In genomic region chr18:58615150-58616132, GRCh38 we compare ENCODE assay signal across 7 cellular contexts. TPM values are rescaled to one million over a fixed set of nuclear protein-coding genes. Genes with fewer than 3 reads are reported as not detected.
DNase-seq lines count a peak whose midpoint lies in the region; ATAC-seq lines count a peak whose summit lies in the region.

No MANE protein-coding gene starts in this region.

- no peak overlapping the region for H2AK5ac ChIP-seq in trophoblast cell (ENCODE audit: low read length)

- peaks cover 1% of the 10 kb centered on the region for H3K9me3 ChIP-seq in trophoblast cell (ENCODE audit: insufficient read depth, low read depth, low read length)

- H2AFZ ChIP-seq in trophoblast cell (ENCODE audit: insufficient read depth, low read length, poor library complexity), result no peak overlapping the region

- peak overlapping the region; percentile 18 for H2BK12ac ChIP-seq in trophoblast cell (ENCODE audit: low read length)

- no peak overlapping the region for H2BK5ac ChIP-seq in trophoblast cell (ENCODE audit: low read depth, low read length, poor library complexity)

- peaks cover 12 to 19% of the 10 kb centered on the region in 2 experiments for H3K4me1 ChIP-seq in trophoblast cell (ENCODE audit: control insufficient read depth in 1 of 2, insufficient read depth in 2 of 2, low read length in 2 of 2)

- ATAC-seq in GM19438 (IDR thresholded peaks at IDR 0.05; ENCODE audit: low read depth, unreplicated experiment) (peak; percentile 73), HG03135 (IDR thresholded peaks at IDR 0.05; ENCODE audit: unreplicated experiment) (peak; percentile 75)

- DNase-seq in activated CD8-positive, alpha-beta memory T cell treated with anti-CD3 and anti-CD28 coated beads for 24 hours, result peak; percentile 70
- DNase-seq in trophoblast cell, result no peak
- no peak for DNase-seq in NCI-H524 treated with DMSO at 0.1 percent for 48 hours (lab: John Stamatoyannopoulos, UW)
- DNase-seq in NCI-H2196 treated with DMSO at 0.1 percent for 48 hours (lab: John Stamatoyannopoulos, UW; ENCODE audit: unreplicated experiment), result no peak
- DNase-seq in SK-N-DZ (ENCODE audit: low spot score), result no peak

- WGBS in trophoblast cell (ENCODE audit: extremely low coverage, insufficient coverage, insufficient read length), result no CpG with 5 or more reads among the region's 5 CpGs

- H3K79me1 ChIP-seq in trophoblast cell (ENCODE audit: low read length), result peaks cover 16% of the 10 kb centered on the region

- H4K12ac ChIP-seq in trophoblast cell (ENCODE audit: low read depth, low read length), result no peak overlapping the region

- no peak overlapping the region for H4K91ac ChIP-seq in trophoblast cell (ENCODE audit: low read depth, low read length)

- H3K4ac ChIP-seq in trophoblast cell (ENCODE audit: low read depth, low read length), result no peak overlapping the region

- no peak overlapping the region for H3K4me3 ChIP-seq in trophoblast cell (ENCODE audit: low read depth, low read length)

- H3K27me3 ChIP-seq in trophoblast cell (ENCODE audit: insufficient read depth, low read length), result no peaks in the 10 kb centered on the region

- no peak overlapping the region for H3K18ac ChIP-seq in trophoblast cell (ENCODE audit: low read length)

- H4K8ac ChIP-seq in trophoblast cell (ENCODE audit: low read depth, low read length), result no peak overlapping the region

- H3K4me2 ChIP-seq in trophoblast cell (ENCODE audit: low read length), result no peak overlapping the region

- peaks cover 5% of the 10 kb centered on the region for H3K79me2 ChIP-seq in trophoblast cell (ENCODE audit: control insufficient read depth, insufficient read depth, low read length, poor library complexity)

- H3K27ac ChIP-seq in trophoblast cell (ENCODE audit: low read depth, low read length), result no peak overlapping the region

- no peak overlapping the region for H3K23ac ChIP-seq in trophoblast cell (ENCODE audit: low read length)

- H3K9ac ChIP-seq in trophoblast cell (ENCODE audit: low read length), result no peak overlapping the region

- no peak overlapping the region for H2BK120ac ChIP-seq in trophoblast cell (ENCODE audit: insufficient read depth, low read length, poor library complexity)

- H3K36me3 ChIP-seq in trophoblast cell (ENCODE audit: control insufficient read depth in 1 of 2, insufficient read depth in 2 of 2, low read length in 2 of 2), result no peaks in the 10 kb centered on the region

- no peak overlapping the region for H3K14ac ChIP-seq in trophoblast cell (ENCODE audit: low read length)

RNA-seq across cellular contexts. Expression of gene ALPK2, which starts 13.4 kb away (rescaled TPM):
- polyA plus RNA-seq in trophoblast cell (2013), result 8.5 and 8.7 TPM in 2 replicates
- polyA plus RNA-seq in SK-N-DZ (2014; cell fraction: cytosol; rRNA removed), result 1.8 and 2.7 TPM in 2 replicates
- polyA plus RNA-seq in SK-N-DZ (2014; cell fraction: nucleus; rRNA removed), result 3.2 and 5.6 TPM in 2 replicates

RNA-seq across cellular contexts. Expression of gene MALT1, which starts 55.8 kb away (rescaled TPM):
- 29.5 and 29.7 TPM in 2 replicates for polyA plus RNA-seq in trophoblast cell (2013)
- 12.8 and 15.4 TPM in 2 replicates for polyA plus RNA-seq in SK-N-DZ (2014; cell fraction: cytosol; rRNA removed)
- polyA plus RNA-seq in SK-N-DZ (2014; cell fraction: nucleus; rRNA removed), result 18.0 and 19.4 TPM in 2 replicates
